ENCODE assay signal across 17 cellular contexts in the genomic region with DNA sequence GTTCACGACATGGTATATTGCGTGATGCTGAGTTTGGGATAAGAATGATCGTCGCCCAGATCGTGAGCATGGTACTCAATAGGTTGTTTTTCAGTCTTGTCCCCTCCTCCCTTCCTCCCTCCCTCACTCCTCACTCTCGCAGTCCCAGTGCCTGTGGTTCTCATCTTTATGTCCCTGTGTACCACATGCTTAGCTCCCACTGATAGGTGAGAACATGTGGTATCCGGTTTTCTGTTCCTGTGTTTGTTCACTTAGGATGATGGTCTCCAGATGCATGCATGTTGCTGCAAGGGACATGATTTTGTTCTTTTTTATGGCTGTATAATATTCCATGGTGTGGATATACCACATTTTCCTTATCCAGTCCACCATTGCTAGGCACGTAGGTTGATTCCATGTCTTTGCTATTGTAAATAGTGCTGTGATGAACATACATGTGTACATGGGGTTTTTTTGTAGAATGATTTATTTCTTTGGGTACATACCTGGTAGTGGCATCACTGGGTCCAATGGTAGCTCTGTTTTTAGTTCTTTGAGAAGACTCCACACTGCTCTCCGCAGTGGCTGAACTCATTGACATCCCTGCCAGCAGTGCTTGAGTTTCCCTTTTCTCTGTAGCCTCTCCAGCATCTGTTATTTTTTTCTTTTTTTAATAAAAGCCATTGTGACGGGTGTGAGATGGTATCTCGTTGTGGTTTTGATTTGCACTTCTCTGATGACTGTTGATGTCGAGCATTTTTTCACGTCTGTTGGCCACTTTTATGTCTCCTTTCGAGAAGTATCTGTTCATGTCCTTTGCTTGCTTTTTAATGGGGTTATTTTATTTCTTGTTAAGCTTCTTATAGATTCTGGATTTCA. TPM values are rescaled to one million over a fixed set of nuclear protein-coding genes. Genes with fewer than 3 reads are reported as not detected.
A peak's percentile ranks its signal among the peaks of the same experiment; 100 is the strongest.
DNase-seq lines count a peak whose midpoint lies in the region; ATAC-seq and TF ChIP-seq lines count a peak whose summit lies in the region.
"Had no signal": no experiment of that assay in that cellular context is flagged by ENCODE, and none has a peak within 500 bp of the region (broad histone marks: within the 10 kb centered on the region; RNA-seq: fewer than 3 reads in every experiment).

No MANE protein-coding gene starts in this region.

- peaks cover 68% of the 10 kb centered on the region for H3K4me1 Mint-ChIP-seq in activated T-cell treated with anti-CD3 and anti-CD28 coated beads, Interleukin-2, amount 50 U/mL, for 24 hours (ENCODE audit: low read depth)
- H3K4me1 Mint-ChIP-seq in activated CD4-positive, alpha-beta memory T cell treated with anti-CD3 and anti-CD28 coated beads for 36 hours (ENCODE audit: low read depth), result peaks cover 67% of the 10 kb centered on the region
- peaks cover 25 to 72% (median 58%) of the 10 kb centered on the region in 4 donors for H3K4me1 Mint-ChIP-seq in naive thymus-derived CD8-positive, alpha-beta T cell
- H3K4me1 Mint-ChIP-seq in MCF 10A (ENCODE audit: insufficient read depth, unreplicated experiment), result no peaks in the 10 kb centered on the region

- H3K27ac Mint-ChIP-seq in activated T-cell treated with anti-CD3 and anti-CD28 coated beads, Interleukin-2, amount 50 U/mL, for 24 hours, result peak overlapping the region; percentile 61
- peak overlapping the region; percentile 33 for H3K27ac Mint-ChIP-seq in activated CD4-positive, alpha-beta memory T cell treated with anti-CD3 and anti-CD28 coated beads for 36 hours
- peak overlapping the region in 9 of 10 donors; percentile 49 to 90 (median 76) for H3K27ac Mint-ChIP-seq in naive thymus-derived CD8-positive, alpha-beta T cell
- no peak overlapping the region for H3K27ac Mint-ChIP-seq in MCF 10A (ENCODE audit: low read depth, unreplicated experiment)

- H3K4me1 ChIP-seq in HEK293 (ENCODE audit: control insufficient read depth, insufficient read depth, low read length), result no peaks in the 10 kb centered on the region

- CTCF ChIA-PET in HEK293 (lab: Yijun Ruan, JAX) (no interaction called here), MCF 10A (lab: Yijun Ruan, JAX) (interaction anchor here (1.7 to 1.9 kb wide), 2 partner anchors 12 to 103 kb away, joined by 4 to 6 read pairs; no protein-coding TSS in a partner anchor)
- CTCF ChIA-PET in activated CD4-positive, alpha-beta memory T cell treated with anti-CD3 and anti-CD28 coated beads for 36 hours (lab: Charles Lee), result interaction anchor here (0.7 to 1.8 kb wide), 3 partner anchors 17 to 48 kb away, joined by 3 to 4 read pairs (median 3); partner anchors contain the start of genes ALG12 and CRELD2

- H3K36me3 Mint-ChIP-seq in activated T-cell treated with anti-CD3 and anti-CD28 coated beads, Interleukin-2, amount 50 U/mL, for 24 hours (ENCODE audit: low read depth), result peaks cover 72% of the 10 kb centered on the region
- peaks cover 56% of the 10 kb centered on the region for H3K36me3 Mint-ChIP-seq in activated CD4-positive, alpha-beta memory T cell treated with anti-CD3 and anti-CD28 coated beads for 36 hours
- peaks cover 38 to 44% (median 42%) of the 10 kb centered on the region in 3 donors for H3K36me3 Mint-ChIP-seq in naive thymus-derived CD8-positive, alpha-beta T cell
- H3K36me3 Mint-ChIP-seq in MCF 10A (ENCODE audit: insufficient read depth, unreplicated experiment), result peaks cover 50% of the 10 kb centered on the region

- no peaks in the 10 kb centered on the region for H3K27me3 Mint-ChIP-seq in activated T-cell treated with anti-CD3 and anti-CD28 coated beads, Interleukin-2, amount 50 U/mL, for 24 hours
- no peaks in the 10 kb centered on the region for H3K27me3 Mint-ChIP-seq in activated CD4-positive, alpha-beta memory T cell treated with anti-CD3 and anti-CD28 coated beads for 36 hours
- H3K27me3 Mint-ChIP-seq in naive thymus-derived CD8-positive, alpha-beta T cell, result no peaks in the 10 kb centered on the region
- no peaks in the 10 kb centered on the region for H3K27me3 Mint-ChIP-seq in MCF 10A (ENCODE audit: insufficient read depth, unreplicated experiment)

- POLR2A ChIA-PET in HEK293 (lab: Yijun Ruan, JAX) (interaction anchor here (0.6 kb wide), 1 partner anchor 681 kb away, joined by 3 read pairs; no protein-coding TSS in a partner anchor), MCF 10A (lab: Yijun Ruan, JAX) (interaction anchor here (1.6 kb wide), 1 partner anchor 14 kb away, joined by 4 read pairs; no protein-coding TSS in a partner anchor)
- POLR2A ChIA-PET in activated CD4-positive, alpha-beta memory T cell treated with anti-CD3 and anti-CD28 coated beads for 36 hours (lab: Charles Lee), result interaction anchor here (0.6 to 0.7 kb wide), 2 partner anchors 35 to 110 kb away, joined by 5 to 6 read pairs; no protein-coding TSS in a partner anchor
- POLR2A ChIA-PET in naive thymus-derived CD8-positive, alpha-beta T cell (lab: Charles Lee), result interaction anchor here (0.5 to 0.7 kb wide), 2 partner anchors 16 to 134 kb away, joined by 3 to 7 read pairs; no protein-coding TSS in a partner anchor

- ATAC-seq in naive thymus-derived CD8-positive, alpha-beta T cell, result peak; percentile 73 to 85

- intact Hi-C loops in activated CD4-positive, alpha-beta memory T cell treated with anti-CD3 and anti-CD28 coated beads for 36 hours (cut with micrococcal nuclease), result no loop called here
- intact Hi-C loops in MCF 10A (cut with micrococcal nuclease), result no loop called here

- TF ChIP-seq CTCF in HEK293 (tag by site-specific recombination; IDR thresholded peaks at IDR 0.05), result no peak
- TF ChIP-seq CTCF in MCF 10A (IDR thresholded peaks at IDR 0.05; ENCODE audit: unreplicated experiment), result no peak

- H3K4me3 ChIP-seq in HEK293 (ENCODE audit: low read depth, low read length), result no peak overlapping the region

- DNase-seq in activated T-cell treated with anti-CD3 and anti-CD28 coated beads, Interleukin-2, amount 50 U/mL, for 24 hours, result peak; percentile 12
- DNase-seq in activated T-cell treated with anti-CD3 and anti-CD28 coated beads for 4 hours, result no peak
- DNase-seq in activated CD4-positive, alpha-beta memory T cell treated with anti-CD3 and anti-CD28 coated beads for 36 hours, result peak; percentile 26
- peak in 4 of 10 donors; percentile 30 to 52 (median 50) for DNase-seq in naive thymus-derived CD8-positive, alpha-beta T cell
- DNase-seq in COR-L47 (lab: John Stamatoyannopoulos, UW), result no peak
- DNase-seq in MCF 10A (ENCODE audit: unreplicated experiment), result no peak
- DNase-seq in NCI-H1048 (lab: John Stamatoyannopoulos, UW), result no peak
- DNase-seq: GF-D8, HCEC 1CT, hippocampal formation, mesendoderm, NCI-H1694 treated with DMSO at 0.1 percent for 48 hours, NCI-H226, nucleus accumbens, T1000 had no signal

- no peak overlapping the region for H3K27ac ChIP-seq in HEK293 (ENCODE audit: extremely low read depth, low read depth, low read length)
- H3K27ac ChIP-seq: RWPE1 had no signal

- BruUV-seq in MCF 10A (replicated peaks; lab: Mats Ljungman, UMichigan), result no TSS peak

- peaks cover 2% of the 10 kb centered on the region; the same call in 1 of the 2 replicates for H3K9me3 ChIP-seq in HEK293 (ENCODE audit: control insufficient read depth, insufficient read depth, low read depth, low read length)

- peaks cover 24% of the 10 kb centered on the region for H3K9me3 Mint-ChIP-seq in activated T-cell treated with anti-CD3 and anti-CD28 coated beads, Interleukin-2, amount 50 U/mL, for 24 hours
- H3K9me3 Mint-ChIP-seq in activated CD4-positive, alpha-beta memory T cell treated with anti-CD3 and anti-CD28 coated beads for 36 hours, result peaks cover 33% of the 10 kb centered on the region
- peaks cover 1 to 42% (median 28%) of the 10 kb centered on the region in 9 donors for H3K9me3 Mint-ChIP-seq in naive thymus-derived CD8-positive, alpha-beta T cell
- peaks cover 21% of the 10 kb centered on the region for H3K9me3 Mint-ChIP-seq in MCF 10A (ENCODE audit: unreplicated experiment)

- peaks cover 8 to 23% of the 10 kb centered on the region in 2 experiments; a peak in 2 of 3 replicates for H3K36me3 ChIP-seq in HEK293 (ENCODE audit: control insufficient read depth in 2 of 2, insufficient read depth in 1 of 2, low read length in 2 of 2)

- H3K4me3 Mint-ChIP-seq in activated T-cell treated with anti-CD3 and anti-CD28 coated beads, Interleukin-2, amount 50 U/mL, for 24 hours, result no peak overlapping the region
- peak overlapping the region; percentile 24 for H3K4me3 Mint-ChIP-seq in activated CD4-positive, alpha-beta memory T cell treated with anti-CD3 and anti-CD28 coated beads for 36 hours
- peak overlapping the region in 9 of 10 donors; percentile 5 to 59 (median 35) for H3K4me3 Mint-ChIP-seq in naive thymus-derived CD8-positive, alpha-beta T cell
- no peak overlapping the region for H3K4me3 Mint-ChIP-seq in MCF 10A (ENCODE audit: unreplicated experiment)

TF ChIP-seq in HEK293, 187 proteins besides CTCF, POLR2A, EP300 and RAD21 (continues in another document):
- TF ChIP-seq ZNF610 (tag by site-specific recombination; IDR thresholded peaks at IDR 0.05; ENCODE audit: borderline replicate concordance) (no peak), REPIN1 (tag by site-specific recombination; IDR thresholded peaks at IDR 0.05; ENCODE audit: low read depth) (no peak), ZNF670 (tag by site-specific recombination; IDR thresholded peaks at IDR 0.05; ENCODE audit: low read depth) (no peak)

RNA-seq across cellular contexts. Expression of gene ZBED4, which starts 16.4 kb away (rescaled TPM):
- total RNA-seq in activated CD4-positive, alpha-beta memory T cell treated with anti-CD3 and anti-CD28 coated beads for 36 hours, result 10 to 100 TPM; 18.4 TPM
- 10 to 100 TPM; 17.6 to 18.1 TPM for total RNA-seq in naive thymus-derived CD8-positive, alpha-beta T cell
- 10 to 100 TPM in 1 of 3 donors, 1 to 10 TPM in 2; 5.5 to 11.4 (median 8.1) TPM for polyA plus RNA-seq in naive thymus-derived CD8-positive, alpha-beta T cell
- total RNA-seq in MCF 10A (2022), result 15.9 and 16.4 TPM in 2 replicates

RNA-seq across cellular contexts. Expression of gene BRD1, which starts 42.4 kb away (rescaled TPM):
- 10 to 100 TPM; 27.5 to 30.2 TPM for total RNA-seq in activated CD4-positive, alpha-beta memory T cell treated with anti-CD3 and anti-CD28 coated beads for 36 hours
- 10 to 100 TPM; 80.9 to 86.8 TPM for total RNA-seq in naive thymus-derived CD8-positive, alpha-beta T cell
- 1 to 10 TPM; 1.9 to 3.7 (median 2.2) TPM for polyA plus RNA-seq in naive thymus-derived CD8-positive, alpha-beta T cell
- total RNA-seq in MCF 10A (2022), result 40.7 and 48.1 TPM in 2 replicates

RNA-seq across cellular contexts. Expression of gene ALG12, which starts 48.2 kb away (rescaled TPM):
- total RNA-seq in activated CD4-positive, alpha-beta memory T cell treated with anti-CD3 and anti-CD28 coated beads for 36 hours, result 10 to 100 TPM; 12.4 to 13.8 TPM
- 10 to 100 TPM; 20.3 to 23.6 TPM for total RNA-seq in naive thymus-derived CD8-positive, alpha-beta T cell
- polyA plus RNA-seq in naive thymus-derived CD8-positive, alpha-beta T cell, result 10 to 100 TPM; 10.8 to 17.0 (median 16.9) TPM
- total RNA-seq in MCF 10A (2022), result 16.6 and 18.2 TPM in 2 replicates

RNA-seq across cellular contexts. Expression of gene CRELD2, which starts 48.4 kb away (rescaled TPM):
- 10 to 100 TPM; 29.8 to 30.7 TPM for total RNA-seq in activated CD4-positive, alpha-beta memory T cell treated with anti-CD3 and anti-CD28 coated beads for 36 hours
- total RNA-seq in naive thymus-derived CD8-positive, alpha-beta T cell, result 10 to 100 TPM; 22.1 to 28.0 TPM
- polyA plus RNA-seq in naive thymus-derived CD8-positive, alpha-beta T cell, result 10 to 100 TPM; 35.8 to 43.6 (median 37.0) TPM
- total RNA-seq in MCF 10A (2022), result 70.7 and 107 TPM in 2 replicates

Comparison
In these comparisons a context has a peak if more than half of its experiments do, and no peak if none do; other contexts are left out.
1. DNase-seq: peak in activated T-cell treated with anti-CD3 and anti-CD28 coated beads, Interleukin-2, amount 50 U/mL, for 24 hours (single experiment) and activated CD4-positive, alpha-beta memory T cell treated with anti-CD3 and anti-CD28 coated beads for 36 hours (single experiment); none in activated T-cell treated with anti-CD3 and anti-CD28 coated beads for 4 hours (single experiment), COR-L47 (single experiment), MCF 10A (single experiment) and NCI-H1048 (single experiment).
2. H3K4me3 Mint-ChIP-seq: peak in activated CD4-positive, alpha-beta memory T cell treated with anti-CD3 and anti-CD28 coated beads for 36 hours (single experiment) and naive thymus-derived CD8-positive, alpha-beta T cell (9 of 10); none in activated T-cell treated with anti-CD3 and anti-CD28 coated beads, Interleukin-2, amount 50 U/mL, for 24 hours (single experiment) and MCF 10A (single experiment).